21 cellular contexts compared by ENCODE assay signal in genomic region chr11:66131937-66132632, GRCh38.
DNase-seq lines count a peak whose midpoint lies in the region; ATAC-seq, FAIRE-seq and TF ChIP-seq lines count a peak whose summit lies in the region.
"Had no signal": no experiment of that assay in that cellular context is flagged by ENCODE, and none has a peak within 500 bp of the region (broad histone marks: within the 10 kb centered on the region; RNA-seq: fewer than 3 reads in every experiment).

No MANE protein-coding gene starts in this region.

- TF ChIP-seq CTCF in activated CD8-positive, alpha-beta T cell treated with anti-CD3 and anti-CD28 coated beads for 36 hours (IDR thresholded peaks at IDR 0.05): no peak
- TF ChIP-seq CTCF in SU-DHL-6 (IDR thresholded peaks at IDR 0.05; ENCODE audit: insufficient read depth, low read length, poor library complexity, severe bottlenecking): no peak

- H4K20me1 ChIP-seq in SU-DHL-6 (ENCODE audit: low read depth, low read length): no peaks in the 10 kb centered on the region

- H2AFZ ChIP-seq in SU-DHL-6 (ENCODE audit: low read depth, low read length, severe bottlenecking): no peak overlapping the region

- H3K27ac ChIP-seq in SU-DHL-6 (ENCODE audit: low read depth, low read length): no peak overlapping the region
- H3K27ac ChIP-seq: BLaER1, testis had no signal

- no peak overlapping the region for H3K9ac ChIP-seq in SU-DHL-6 (ENCODE audit: low read length)
- H3K9ac ChIP-seq: BLaER1 had no signal

- peak overlapping the region; percentile 35 for H3K4me2 ChIP-seq in SU-DHL-6 (ENCODE audit: low read depth, low read length, poor library complexity, severe bottlenecking)
- H3K4me2 ChIP-seq: BLaER1 had no signal

- intact Hi-C loops in activated CD8-positive, alpha-beta T cell treated with anti-CD3 and anti-CD28 coated beads for 36 hours (cut with micrococcal nuclease): no loop called here

- no peaks in the 10 kb centered on the region for H3K36me3 ChIP-seq in SU-DHL-6 (ENCODE audit: low read length)
- H3K36me3 ChIP-seq: BLaER1 had no signal

- no peaks in the 10 kb centered on the region for H3K27me3 Mint-ChIP-seq in activated CD8-positive, alpha-beta T cell treated with anti-CD3 and anti-CD28 coated beads for 36 hours
- no peaks in the 10 kb centered on the region for H3K27me3 Mint-ChIP-seq in activated CD8-positive, alpha-beta T cell treated with anti-CD3 and anti-CD28 coated beads, Interleukin-2, amount 10 ng/mL, durations not matched to agents 7 days and 5 days (ENCODE audit: low read depth)
- no peaks in the 10 kb centered on the region for H3K27me3 Mint-ChIP-seq in naive B cell

- H3K4me3 Mint-ChIP-seq in activated CD8-positive, alpha-beta T cell treated with anti-CD3 and anti-CD28 coated beads for 36 hours: no peak overlapping the region
- H3K4me3 Mint-ChIP-seq in activated CD8-positive, alpha-beta T cell treated with anti-CD3 and anti-CD28 coated beads, Interleukin-2, amount 10 ng/mL, durations not matched to agents 7 days and 5 days: no peak overlapping the region
- H3K4me3 Mint-ChIP-seq in naive B cell: peak overlapping the region in 6 of 8 donors; percentile 41 to 83 (median 51)

- ATAC-seq in activated CD8-positive, alpha-beta T cell treated with anti-CD3 and anti-CD28 coated beads for 36 hours: peak; percentile 6
- ATAC-seq in activated CD8-positive, alpha-beta T cell treated with anti-CD3 and anti-CD28 coated beads, Interleukin-2, amount 10 ng/mL, durations not matched to agents 7 days and 5 days: no peak
- peak; percentile 60 to 61 for ATAC-seq in naive B cell (ENCODE audit: low read depth in 2 of 2)
- no peak for ATAC-seq in HG03045 (IDR thresholded peaks at IDR 0.05; ENCODE audit: unreplicated experiment)
- ATAC-seq in GM18907 (IDR thresholded peaks at IDR 0.05; ENCODE audit: unreplicated experiment): no peak

- no peak for DNase-seq in activated CD8-positive, alpha-beta T cell treated with anti-CD3 and anti-CD28 coated beads for 36 hours
- DNase-seq in activated CD8-positive, alpha-beta T cell treated with anti-CD3 and anti-CD28 coated beads, Interleukin-2, amount 10 ng/mL, durations not matched to agents 7 days and 5 days: no peak
- DNase-seq in GM12892 (ENCODE audit: insufficient read length) (no peak), naive B cell (no peak), RPMI8226 (no peak)
- DNase-seq: activated naive CD4-positive, alpha-beta T cell treated with anti-CD3 and anti-CD28 coated beads, Interleukin-2, amount 50 U/mL, for 16 hours; effector CD4-positive, alpha-beta T cell; H7; hippocampal formation; NCI-H1694 treated with DMSO at 0.1 percent for 48 hours; NCI-H226; retina; stimulated activated CD8-positive, alpha-beta memory T cell treated with anti-CD3 and anti-CD28 coated beads, Interleukin-4, amount 100 ng/mL, for 48 hours; SW 1271; testis had no signal

- CTCF ChIA-PET in activated CD8-positive, alpha-beta T cell treated with anti-CD3 and anti-CD28 coated beads for 36 hours (lab: Charles Lee): interaction anchor here (2.1 to 9.8 kb wide), 2 partner anchors 11 to 63 kb away, joined by 10 to 112 read pairs; partner anchors contain the start of gene PACS1
- CTCF ChIA-PET in activated CD8-positive, alpha-beta T cell treated with anti-CD3 and anti-CD28 coated beads, Interleukin-2, amount 10 ng/mL, durations not matched to agents 7 days and 5 days (lab: Charles Lee): no interaction called here

- no peaks in the 10 kb centered on the region for H3K9me2 ChIP-seq in SU-DHL-6 (replicated peaks; ENCODE audit: insufficient read depth, low read length)

- H3K27me3 ChIP-seq in SU-DHL-6 (ENCODE audit: low read length): no peaks in the 10 kb centered on the region
- H3K27me3 ChIP-seq: BLaER1, testis had no signal

- POLR2A ChIA-PET in activated CD8-positive, alpha-beta T cell treated with anti-CD3 and anti-CD28 coated beads for 36 hours (lab: Charles Lee): no interaction called here
- POLR2A ChIA-PET in activated CD8-positive, alpha-beta T cell treated with anti-CD3 and anti-CD28 coated beads, Interleukin-2, amount 10 ng/mL, durations not matched to agents 7 days and 5 days (lab: Charles Lee): no interaction called here

- H3K4me3 ChIP-seq in SU-DHL-6 (ENCODE audit: insufficient read depth, low read length, poor library complexity, severe bottlenecking): no peak overlapping the region
- H3K4me3 ChIP-seq: BLaER1, testis had no signal

- peak overlapping the region; percentile 75 for H3K27ac Mint-ChIP-seq in activated CD8-positive, alpha-beta T cell treated with anti-CD3 and anti-CD28 coated beads for 36 hours
- H3K27ac Mint-ChIP-seq in activated CD8-positive, alpha-beta T cell treated with anti-CD3 and anti-CD28 coated beads, Interleukin-2, amount 10 ng/mL, durations not matched to agents 7 days and 5 days: no peak overlapping the region
- peak overlapping the region; percentile 78 to 91 (median 86) for H3K27ac Mint-ChIP-seq in naive B cell

- peak; percentile 96 for TF ChIP-seq POLR2A in GM12892 (IDR thresholded peaks at IDR 0.05; ENCODE audit: low read depth, low read length)

- H3K9me3 Mint-ChIP-seq in activated CD8-positive, alpha-beta T cell treated with anti-CD3 and anti-CD28 coated beads for 36 hours: no peaks in the 10 kb centered on the region
- no peaks in the 10 kb centered on the region for H3K9me3 Mint-ChIP-seq in activated CD8-positive, alpha-beta T cell treated with anti-CD3 and anti-CD28 coated beads, Interleukin-2, amount 10 ng/mL, durations not matched to agents 7 days and 5 days (ENCODE audit: insufficient read depth)
- H3K9me3 Mint-ChIP-seq in naive B cell: no peaks in the 10 kb centered on the region

- no peaks in the 10 kb centered on the region for H3K79me2 ChIP-seq in SU-DHL-6 (ENCODE audit: insufficient read depth, low read length)

- H3K36me3 Mint-ChIP-seq in activated CD8-positive, alpha-beta T cell treated with anti-CD3 and anti-CD28 coated beads for 36 hours (ENCODE audit: low read depth): peaks cover 5% of the 10 kb centered on the region
- peaks cover 6% of the 10 kb centered on the region for H3K36me3 Mint-ChIP-seq in activated CD8-positive, alpha-beta T cell treated with anti-CD3 and anti-CD28 coated beads, Interleukin-2, amount 10 ng/mL, durations not matched to agents 7 days and 5 days (ENCODE audit: low read depth)
- no peaks in the 10 kb centered on the region for H3K36me3 Mint-ChIP-seq in naive B cell

- peaks cover 6% of the 10 kb centered on the region; the same call in 1 of the 2 replicates for H3F3A ChIP-seq in SU-DHL-6 (ENCODE audit: insufficient read depth)

- H3K9me3 ChIP-seq in SU-DHL-6 (ENCODE audit: insufficient read depth, low read length): no peaks in the 10 kb centered on the region
- H3K9me3 ChIP-seq: BLaER1, testis had no signal

- FAIRE-seq in GM12892 (lab: Jason Lieb, UNC): peak; percentile 76
- FAIRE-seq: frontal cortex, islet of Langerhans had no signal

- H3K4me1 Mint-ChIP-seq in activated CD8-positive, alpha-beta T cell treated with anti-CD3 and anti-CD28 coated beads for 36 hours (ENCODE audit: low read depth): peaks cover 69% of the 10 kb centered on the region
- peaks cover 47% of the 10 kb centered on the region for H3K4me1 Mint-ChIP-seq in activated CD8-positive, alpha-beta T cell treated with anti-CD3 and anti-CD28 coated beads, Interleukin-2, amount 10 ng/mL, durations not matched to agents 7 days and 5 days (ENCODE audit: low read depth)
- peaks cover 63 to 88% (median 67%) of the 10 kb centered on the region in 3 donors for H3K4me1 Mint-ChIP-seq in naive B cell

Comparison
In these comparisons a context has a peak if more than half of its experiments do, and no peak if none do; other contexts are left out.
1. ATAC-seq: peak in activated CD8-positive, alpha-beta T cell treated with anti-CD3 and anti-CD28 coated beads for 36 hours (single experiment) and naive B cell (2 of 2); none in activated CD8-positive, alpha-beta T cell treated with anti-CD3 and anti-CD28 coated beads, Interleukin-2, amount 10 ng/mL, durations not matched to agents 7 days and 5 days (single experiment), HG03045 (single experiment) and GM18907 (single experiment).
2. H3K4me3 Mint-ChIP-seq: peak in naive B cell (6 of 8); none in activated CD8-positive, alpha-beta T cell treated with anti-CD3 and anti-CD28 coated beads for 36 hours (single experiment) and activated CD8-positive, alpha-beta T cell treated with anti-CD3 and anti-CD28 coated beads, Interleukin-2, amount 10 ng/mL, durations not matched to agents 7 days and 5 days (single experiment).